1 cellular context compared by ENCODE assay signal in the genomic region with DNA sequence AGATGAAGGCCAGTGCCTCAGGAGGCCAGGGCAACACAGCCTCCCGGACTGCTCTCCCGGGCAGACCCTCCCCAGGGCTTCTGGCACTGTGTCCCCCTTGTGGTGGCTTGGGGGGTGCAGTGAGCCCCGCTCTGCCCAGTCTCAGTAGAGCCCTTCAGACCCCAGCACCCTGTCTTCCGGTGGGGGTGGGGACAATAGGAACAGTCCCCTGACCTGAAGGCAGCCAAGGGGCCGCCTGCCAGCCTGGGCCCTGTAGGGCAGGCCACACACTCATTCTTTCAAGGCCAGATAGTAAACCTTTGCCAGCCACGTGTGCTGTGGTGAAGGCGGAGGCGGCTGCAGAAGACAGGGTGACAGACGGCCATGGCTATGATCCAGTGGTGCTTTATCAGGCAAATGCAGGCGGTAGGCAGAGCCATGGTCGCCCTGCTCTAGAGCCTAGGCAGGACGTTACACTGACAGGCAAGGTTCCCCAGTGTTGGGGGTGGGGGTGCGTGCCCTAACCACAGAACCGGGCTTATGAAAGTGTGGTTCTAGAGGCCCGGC.
A peak's percentile ranks its signal among the peaks of the same experiment; 100 is the strongest.
TF ChIP-seq lines count a peak whose summit lies in the region.

No MANE protein-coding gene starts in this region.

TF ChIP-seq in HepG2, 621 proteins besides CTCF, POLR2A, EP300 and RAD21:
- TF ChIP-seq, protein P1, sequence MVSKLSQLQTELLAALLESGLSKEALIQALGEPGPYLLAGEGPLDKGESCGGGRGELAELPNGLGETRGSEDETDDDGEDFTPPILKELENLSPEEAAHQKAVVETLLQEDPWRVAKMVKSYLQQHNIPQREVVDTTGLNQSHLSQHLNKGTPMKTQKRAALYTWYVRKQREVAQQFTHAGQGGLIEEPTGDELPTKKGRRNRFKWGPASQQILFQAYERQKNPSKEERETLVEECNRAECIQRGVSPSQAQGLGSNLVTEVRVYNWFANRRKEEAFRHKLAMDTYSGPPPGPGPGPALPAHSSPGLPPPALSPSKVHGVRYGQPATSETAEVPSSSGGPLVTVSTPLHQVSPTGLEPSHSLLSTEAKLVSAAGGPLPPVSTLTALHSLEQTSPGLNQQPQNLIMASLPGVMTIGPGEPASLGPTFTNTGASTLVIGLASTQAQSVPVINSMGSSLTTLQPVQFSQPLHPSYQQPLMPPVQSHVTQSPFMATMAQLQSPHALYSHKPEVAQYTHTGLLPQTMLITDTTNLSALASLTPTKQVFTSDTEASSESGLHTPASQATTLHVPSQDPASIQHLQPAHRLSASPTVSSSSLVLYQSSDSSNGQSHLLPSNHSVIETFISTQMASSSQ (IDR thresholded peaks at IDR 0.05; ENCODE audit: low read depth) = no peak
- TF ChIP-seq, protein P1 (CRISPR knock-in tag; IDR thresholded peaks at IDR 0.05; ENCODE audit: borderline replicate concordance) = no peak
- peak; percentile 53 for TF ChIP-seq RBM22 (optimal IDR thresholded peaks at IDR 0.05; ENCODE audit: low read length)
- TF ChIP-seq AGO2 (optimal IDR thresholded peaks at IDR 0.05; ENCODE audit: low read depth, low read length) = peak; percentile 74
TF ChIP-seq in HepG2: peak in this region for 2.
